ENCODE assay signal across 8 cellular contexts in genomic region chr22:28260619-28261018, GRCh38.
"Had no signal": no experiment of that assay in that cellular context is flagged by ENCODE, and none has a peak within 500 bp of the region (broad histone marks: within the 10 kb centered on the region; RNA-seq: fewer than 3 reads in every experiment).

No MANE protein-coding gene starts in this region.

- H3K4me3 ChIP-seq: GM23338 had no signal

- H3K4me1 Mint-ChIP-seq: H9, IgD-negative memory B cell had no signal

- H2AFZ ChIP-seq: GM23338 had no signal

- DNase-seq: H9, HCEC 1CT had no signal

- H3K9me3 Mint-ChIP-seq: GM23338, H9 had no signal

- FAIRE-seq: H1, H54, HepG2 had no signal

- H3K36me3 Mint-ChIP-seq: IgD-negative memory B cell had no signal

- H3K4me2 ChIP-seq: GM23338 had no signal

- H3K4me3 Mint-ChIP-seq: GM23338, H9, IgD-negative memory B cell had no signal

- H3K27ac ChIP-seq: HL-60 had no signal

- H3K27ac Mint-ChIP-seq: GM23338, H9, IgD-negative memory B cell had no signal
